22 cellular contexts compared by ENCODE assay signal in the genomic region with DNA sequence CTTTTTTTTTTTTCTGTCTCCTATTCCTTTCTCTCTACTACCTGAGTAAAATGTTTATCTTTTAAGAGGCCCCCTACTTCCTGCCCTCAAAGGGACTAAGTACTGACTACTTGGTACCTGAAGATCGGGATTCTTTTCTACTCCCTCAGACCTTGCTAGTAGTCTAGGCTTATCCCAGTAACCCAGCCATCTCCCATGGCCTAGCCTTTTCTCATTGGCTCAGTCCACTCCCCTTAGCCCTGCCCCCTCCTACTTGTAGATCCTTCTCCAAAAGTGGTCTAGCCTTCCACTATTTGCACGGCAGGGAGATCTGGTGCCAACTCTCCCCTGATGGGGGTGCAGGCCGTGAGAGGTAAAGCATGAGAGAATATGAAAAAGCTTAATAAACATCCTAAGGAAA.
DNase-seq lines count a peak whose midpoint lies in the region; ATAC-seq and TF ChIP-seq lines count a peak whose summit lies in the region.
"Had no signal": no experiment of that assay in that cellular context is flagged by ENCODE, and none has a peak within 500 bp of the region (broad histone marks: within the 10 kb centered on the region; RNA-seq: fewer than 3 reads in every experiment).

No MANE protein-coding gene starts in this region.

- H3K36me3 ChIP-seq in H7 (replicated peaks; ENCODE audit: control insufficient read depth, insufficient read depth, low read length), result no peaks in the 10 kb centered on the region
- no peaks in the 10 kb centered on the region for H3K36me3 ChIP-seq in esophagus muscularis mucosa
- H3K36me3 ChIP-seq: BE2C had no signal

- H3K4me1 Mint-ChIP-seq in H9, result peaks cover 0 to 6% of the 10 kb centered on the region in 2 experiments; a peak in 3 of 4 replicates
- H3K4me1 Mint-ChIP-seq in activated CD4-positive, alpha-beta T cell treated with anti-CD3 and anti-CD28 coated beads for 36 hours, result no peaks in the 10 kb centered on the region
- H3K4me1 Mint-ChIP-seq: CD4-positive, CD25-positive, alpha-beta regulatory T cell; CD8-positive, alpha-beta memory T cell had no signal

- H2BK15ac ChIP-seq in H9 (ENCODE audit: low read depth, low read length), result no peak overlapping the region

- no peak for ATAC-seq in GM21717 (IDR thresholded peaks at IDR 0.05; ENCODE audit: unreplicated experiment)
- no peak for ATAC-seq in activated CD4-positive, alpha-beta T cell treated with anti-CD3 and anti-CD28 coated beads for 36 hours
- ATAC-seq: GM12878 had no signal

- POLR2A ChIA-PET in activated CD4-positive, alpha-beta T cell treated with anti-CD3 and anti-CD28 coated beads for 36 hours (lab: Charles Lee), result no interaction called here

- no peak for TF ChIP-seq EP300 in esophagus muscularis mucosa (IDR thresholded peaks at IDR 0.05)

- H3K4me3 ChIP-seq in H7 (ENCODE audit: insufficient read depth, low read depth, low read length), result no peak overlapping the region
- H3K4me3 ChIP-seq in esophagus muscularis mucosa, result no peak overlapping the region
- H3K4me3 ChIP-seq: GM12878 had no signal

- H3K4me2 ChIP-seq in H9 (ENCODE audit: insufficient read depth, insufficient read length, low read length), result no peak overlapping the region

- H3K27ac Mint-ChIP-seq in H9, result no peak overlapping the region; a peak in 1 of 7 replicates
- no peak overlapping the region for H3K27ac Mint-ChIP-seq in activated CD4-positive, alpha-beta T cell treated with anti-CD3 and anti-CD28 coated beads for 36 hours

- no peak overlapping the region for H3K18ac ChIP-seq in H9 (ENCODE audit: insufficient read length, low read depth, low read length)

- H2BK5ac ChIP-seq in H9 (ENCODE audit: insufficient read length, low read length), result no peak overlapping the region

- H3K27me3 Mint-ChIP-seq in H9 (ENCODE audit: low read depth), result no peaks in the 10 kb centered on the region
- peaks cover 4% of the 10 kb centered on the region for H3K27me3 Mint-ChIP-seq in activated CD4-positive, alpha-beta T cell treated with anti-CD3 and anti-CD28 coated beads for 36 hours

- no peak overlapping the region for H3K14ac ChIP-seq in H9 (ENCODE audit: insufficient read depth, low read length)

- no peaks in the 10 kb centered on the region for H3K9me3 ChIP-seq in esophagus muscularis mucosa
- H3K9me3 ChIP-seq in H9 (ENCODE audit: control insufficient read depth, low read depth, low read length), result no peaks in the 10 kb centered on the region
- H3K9me3 ChIP-seq: BE2C had no signal

- H3K27me3 ChIP-seq in H7 (ENCODE audit: control insufficient read depth, insufficient read depth, low read length) (no peaks in the 10 kb centered on the region), esophagus muscularis mucosa (peaks cover 0 to 6% (median 0%) of the 10 kb centered on the region in 4 donors), H9 (ENCODE audit: insufficient read depth, low read length) (no peaks in the 10 kb centered on the region)

- intact Hi-C loops in esophagus muscularis mucosa (cut with DNase I), result no loop called here
- intact Hi-C loops in activated CD4-positive, alpha-beta T cell treated with anti-CD3 and anti-CD28 coated beads for 36 hours (cut with DNase I, micrococcal nuclease), result no loop called here

- no peak overlapping the region for H2AK5ac ChIP-seq in H9 (ENCODE audit: insufficient read length, low read length)

- H3T11ph ChIP-seq in H9 (ENCODE audit: low read length), result no peak overlapping the region

- H4K91ac ChIP-seq in H9 (ENCODE audit: insufficient read length, low read depth, low read length), result no peak overlapping the region

- H3K56ac ChIP-seq in H9 (ENCODE audit: insufficient read length, low read depth, low read length), result no peak overlapping the region

- 87% methylated on average over 3 of the region's 3 CpGs for WGBS in esophagus muscularis mucosa
- WGBS in H9 (ENCODE audit: extremely low coverage, insufficient read length, low lambda C conversion rate), result no CpG with 5 or more reads among the region's 3 CpGs

- no peak for TF ChIP-seq POLR2A in esophagus muscularis mucosa (IDR thresholded peaks at IDR 0.05; ENCODE audit: low read depth)

- H3K79me2 ChIP-seq in H9 (ENCODE audit: insufficient read depth, low read length), result no peaks in the 10 kb centered on the region

- peak; percentile 44 for DNase-seq in H7
- peak; percentile 30 for DNase-seq in NCI-H69 (lab: John Stamatoyannopoulos, UW)
- peak; percentile 70 for DNase-seq in esophagus muscularis mucosa (ENCODE audit: extremely low spot score)
- DNase-seq in iPS-NIHi11 (ENCODE audit: low spot score), result peak; percentile 14
- DNase-seq in H9, result no peak
- no peak for DNase-seq in NCI-H146 treated with DMSO at 0.1 percent for 48 hours (lab: John Stamatoyannopoulos, UW; ENCODE audit: unreplicated experiment)
- DNase-seq in activated CD4-positive, alpha-beta T cell treated with anti-CD3 and anti-CD28 coated beads for 36 hours, result no peak
- DNase-seq: ACHN; BE2C; C1 segment of cervical spinal cord; CD4-positive, CD25-positive, alpha-beta regulatory T cell; CD8-positive, alpha-beta memory T cell; COR-L47; DMS 273 treated with DMSO at 0.1 percent for 48 hours; DMS53; DND-41; EL; GOT3; HCEC 1CT; KG1 had no signal

- no peak overlapping the region for H3K9ac ChIP-seq in H9 (ENCODE audit: extremely low read depth, insufficient read length, low read length)

- no peaks in the 10 kb centered on the region for H3K79me1 ChIP-seq in H9 (ENCODE audit: insufficient read depth, low read depth, low read length, poor library complexity, severe bottlenecking)

- CTCF ChIA-PET in activated CD4-positive, alpha-beta T cell treated with anti-CD3 and anti-CD28 coated beads for 36 hours (lab: Charles Lee), result no interaction called here

- no peak overlapping the region for H2BK20ac ChIP-seq in H9 (ENCODE audit: low read depth, low read length, poor library complexity, severe bottlenecking)

- H2AFZ ChIP-seq in H9 (ENCODE audit: low read length), result no peak overlapping the region

- H3K4ac ChIP-seq in H9 (ENCODE audit: low read depth, low read length), result no peak overlapping the region

- H3K36me3 Mint-ChIP-seq in H9 (ENCODE audit: insufficient read depth in 1 of 3, low read depth in 3 of 3), result no peaks in the 10 kb centered on the region
- no peaks in the 10 kb centered on the region for H3K36me3 Mint-ChIP-seq in activated CD4-positive, alpha-beta T cell treated with anti-CD3 and anti-CD28 coated beads for 36 hours (ENCODE audit: low read depth)
- H3K36me3 Mint-ChIP-seq: CD4-positive, CD25-positive, alpha-beta regulatory T cell; CD8-positive, alpha-beta memory T cell had no signal

- H4K8ac ChIP-seq in H9 (replicated peaks; ENCODE audit: insufficient read length, low read depth, low read length), result no peak overlapping the region

- H3K27ac ChIP-seq in esophagus muscularis mucosa (replicated peaks in 1 of 4) (no peak overlapping the region), H9 (ENCODE audit: insufficient read length, low read depth, low read length) (no peak overlapping the region)

- no peaks in the 10 kb centered on the region for H3K23me2 ChIP-seq in H9 (ENCODE audit: insufficient read length, low read depth, low read length, poor library complexity, severe bottlenecking)

- H3K9me3 Mint-ChIP-seq in H9, result no peaks in the 10 kb centered on the region
- no peaks in the 10 kb centered on the region for H3K9me3 Mint-ChIP-seq in activated CD4-positive, alpha-beta T cell treated with anti-CD3 and anti-CD28 coated beads for 36 hours (ENCODE audit: low read depth)
- H3K9me3 Mint-ChIP-seq: CD8-positive, alpha-beta memory T cell had no signal

- no peaks in the 10 kb centered on the region for H4K20me1 ChIP-seq in H9 (ENCODE audit: control insufficient read depth, insufficient read depth, insufficient read length)

- H3K4me1 ChIP-seq in esophagus muscularis mucosa, result no peaks in the 10 kb centered on the region
- H3K4me1 ChIP-seq in H9 (ENCODE audit: insufficient read depth, low read length), result no peaks in the 10 kb centered on the region
- H3K4me1 ChIP-seq: BE2C had no signal

- H2BK12ac ChIP-seq in H9 (ENCODE audit: insufficient read length, low read depth, low read length), result no peak overlapping the region

- no peak overlapping the region for H3K4me3 Mint-ChIP-seq in H9
- H3K4me3 Mint-ChIP-seq in activated CD4-positive, alpha-beta T cell treated with anti-CD3 and anti-CD28 coated beads for 36 hours, result no peak overlapping the region
- H3K4me3 Mint-ChIP-seq: CD4-positive, CD25-positive, alpha-beta regulatory T cell; CD8-positive, alpha-beta memory T cell had no signal

- TF ChIP-seq CTCF in esophagus muscularis mucosa (IDR thresholded peaks at IDR 0.05), result no peak
- TF ChIP-seq CTCF in H9 (conservative IDR thresholded peaks at IDR 0.05), result no peak

- no peak overlapping the region for H2BK120ac ChIP-seq in H9 (ENCODE audit: low read depth, low read length, poor library complexity, severe bottlenecking)

- H3K23ac ChIP-seq in H9 (ENCODE audit: insufficient read length, low read depth, low read length), result no peak overlapping the region

- H4K5ac ChIP-seq in H9 (ENCODE audit: insufficient read length, low read depth, low read length), result no peak overlapping the region

Comparison
In these comparisons a context has a peak if more than half of its experiments do, and no peak if none do; other contexts are left out.
1. DNase-seq: peak in H7 (single experiment), NCI-H69 (single experiment), esophagus muscularis mucosa (single experiment) and iPS-NIHi11 (single experiment); none in H9 (single experiment), NCI-H146 treated with DMSO at 0.1 percent for 48 hours (single experiment) and activated CD4-positive, alpha-beta T cell treated with anti-CD3 and anti-CD28 coated beads for 36 hours (single experiment).